7 cellular contexts compared by ENCODE assay signal in genomic region chr3:50319872-50320625, GRCh38. TPM values are rescaled to one million over a fixed set of nuclear protein-coding genes. Genes with fewer than 3 reads are reported as not detected.
DNase-seq lines count a peak whose midpoint lies in the region; ATAC-seq lines count a peak whose summit lies in the region.

No MANE protein-coding gene starts in this region.

- no peaks in the 10 kb centered on the region for H3K27me3 Mint-ChIP-seq in activated naive CD8-positive, alpha-beta T cell treated with anti-CD3 and anti-CD28 coated beads, Interleukin-2, amount 50 U/mL, for 24 hours
- peaks cover 0 to 4% (median 4%) of the 10 kb centered on the region in 3 donors for H3K27me3 Mint-ChIP-seq in immature natural killer cell (ENCODE audit: low read depth in 3 of 3)

- H3K27ac ChIP-seq in HUES48 (ENCODE audit: low read depth, low read length) (peak overlapping the region; percentile 99), stomach smooth muscle (ENCODE audit: low read length) (peak overlapping the region; percentile 94)

- H3K4me1 ChIP-seq in HUES48 (ENCODE audit: control insufficient read depth, insufficient read depth, low read length) (peaks cover 17% of the 10 kb centered on the region), stomach smooth muscle (ENCODE audit: control insufficient read depth, insufficient read depth, low read length) (peaks cover 55% of the 10 kb centered on the region)

- H3K9ac ChIP-seq in HUES48 (ENCODE audit: low read depth, low read length) (no peak overlapping the region), stomach smooth muscle (ENCODE audit: low read length in 2 of 2) (peak overlapping the region; percentile 90 to 96)

- H3K4me3 ChIP-seq in HUES48 (ENCODE audit: low read depth, low read length) (peak overlapping the region; percentile 97), stomach smooth muscle (ENCODE audit: low read length in 2 of 2) (peak overlapping the region; percentile 90 to 92)

- H3K27ac Mint-ChIP-seq in activated naive CD8-positive, alpha-beta T cell treated with anti-CD3 and anti-CD28 coated beads, Interleukin-2, amount 50 U/mL, for 24 hours = no peak overlapping the region
- H3K27ac Mint-ChIP-seq in immature natural killer cell = peak overlapping the region in 5 of 6 donors; percentile 78 to 94 (median 90)

- H3K27me3 ChIP-seq in HUES48 (ENCODE audit: control insufficient read depth, insufficient read depth, low read length) = no peaks in the 10 kb centered on the region
- H3K27me3 ChIP-seq in stomach smooth muscle (ENCODE audit: control insufficient read depth in 1 of 2, insufficient read depth in 2 of 2, low read length in 2 of 2) = no peaks in the 10 kb centered on the region

- no peak for ATAC-seq in activated naive CD8-positive, alpha-beta T cell treated with anti-CD3 and anti-CD28 coated beads, Interleukin-2, amount 50 U/mL, for 24 hours

- H3K36me3 ChIP-seq in HUES48 (ENCODE audit: control insufficient read depth, insufficient read depth, low read length) (peaks cover 40% of the 10 kb centered on the region), stomach smooth muscle (ENCODE audit: control insufficient read depth in 2 of 2, insufficient read depth in 2 of 2, low read length in 2 of 2) (peaks cover 7 to 29% of the 10 kb centered on the region in 2 donors)

- peaks cover 5% of the 10 kb centered on the region for H3K36me3 Mint-ChIP-seq in activated naive CD8-positive, alpha-beta T cell treated with anti-CD3 and anti-CD28 coated beads, Interleukin-2, amount 50 U/mL, for 24 hours (ENCODE audit: low read depth)
- H3K36me3 Mint-ChIP-seq in immature natural killer cell = peaks cover 0 to 3% (median 2%) of the 10 kb centered on the region in 3 donors

- H3K9me3 Mint-ChIP-seq in activated naive CD8-positive, alpha-beta T cell treated with anti-CD3 and anti-CD28 coated beads, Interleukin-2, amount 50 U/mL, for 24 hours = no peaks in the 10 kb centered on the region
- H3K9me3 Mint-ChIP-seq in immature natural killer cell = no peaks in the 10 kb centered on the region

- no peak for DNase-seq in activated naive CD8-positive, alpha-beta T cell treated with anti-CD3 and anti-CD28 coated beads, Interleukin-2, amount 50 U/mL, for 24 hours
- no peak for DNase-seq in immature natural killer cell
- DNase-seq in NCI-H524 (lab: John Stamatoyannopoulos, UW) = no peak
- DNase-seq in hippocampal formation (lab: John Stamatoyannopoulos, UW) = no peak
- no peak for DNase-seq in NCI-H146 treated with DMSO at 0.1 percent for 48 hours (lab: John Stamatoyannopoulos, UW; ENCODE audit: unreplicated experiment)

- no peaks in the 10 kb centered on the region for H3K9me3 ChIP-seq in HUES48 (ENCODE audit: control insufficient read depth, insufficient read depth, low read length)
- no peaks in the 10 kb centered on the region for H3K9me3 ChIP-seq in stomach smooth muscle (ENCODE audit: control insufficient read depth in 2 of 2, low read length in 2 of 2)

- peaks cover 33% of the 10 kb centered on the region for H3K4me1 Mint-ChIP-seq in activated naive CD8-positive, alpha-beta T cell treated with anti-CD3 and anti-CD28 coated beads, Interleukin-2, amount 50 U/mL, for 24 hours
- peaks cover 49 to 51% of the 10 kb centered on the region in 2 donors for H3K4me1 Mint-ChIP-seq in immature natural killer cell

- peak overlapping the region; percentile 87 for H3K4me3 Mint-ChIP-seq in activated naive CD8-positive, alpha-beta T cell treated with anti-CD3 and anti-CD28 coated beads, Interleukin-2, amount 50 U/mL, for 24 hours
- peak overlapping the region; percentile 91 to 96 (median 94) for H3K4me3 Mint-ChIP-seq in immature natural killer cell

RNA-seq across cellular contexts. Expression of gene HYAL2, which starts 2.5 kb away (rescaled TPM):
- 10 to 100 TPM in 2 of 3 donors, 1 to 10 TPM in 1; 4.9 to 15.0 (median 10.8) TPM for polyA plus RNA-seq in immature natural killer cell

RNA-seq across cellular contexts. Expression of gene TUSC2, which starts 8.0 kb away (rescaled TPM):
- 10 to 100 TPM; 42.9 to 70.4 (median 68.4) TPM for polyA plus RNA-seq in immature natural killer cell

RNA-seq across cellular contexts. Expression of gene HYAL1, which starts 16.7 kb away (rescaled TPM):
- polyA plus RNA-seq in immature natural killer cell = under 1 TPM in 2 of 3 donors, not detected in 1; 0.18 to 0.57 TPM

RNA-seq across cellular contexts. Expression of gene RASSF1, which starts 20.6 kb away (rescaled TPM):
- polyA plus RNA-seq in immature natural killer cell = 100 to 1,000 TPM; 172 to 253 (median 187) TPM

RNA-seq across cellular contexts. Expression of gene HYAL3, which starts 20.8 kb away (rescaled TPM):
- polyA plus RNA-seq in immature natural killer cell = 1 to 10 TPM; 1.5 to 2.4 (median 2.2) TPM
